Comparison of ENCODE assay signal across 13 cellular contexts in the genomic region with DNA sequence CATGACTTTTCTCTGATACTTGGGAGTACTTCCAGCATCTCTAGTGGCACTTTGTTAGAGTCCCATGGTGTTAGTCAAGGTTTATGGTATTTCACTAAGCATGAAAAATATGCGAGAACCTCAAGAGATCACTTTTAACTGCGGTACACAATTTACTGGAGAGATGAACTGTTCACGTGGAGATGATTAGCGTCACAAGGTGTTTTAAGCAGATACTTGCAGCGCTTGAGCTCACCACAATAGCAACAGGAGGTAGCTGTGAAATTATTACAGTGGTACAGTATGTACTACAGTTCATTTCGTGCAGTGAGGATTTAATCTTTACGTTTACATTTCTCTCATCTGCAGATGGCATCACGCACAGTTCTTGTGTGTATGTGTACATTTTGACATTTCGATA. TPM values are rescaled to one million over a fixed set of nuclear protein-coding genes. Genes with fewer than 3 reads are reported as not detected.
"Had no signal": no experiment of that assay in that cellular context is flagged by ENCODE, and none has a peak within 500 bp of the region (broad histone marks: within the 10 kb centered on the region; RNA-seq: fewer than 3 reads in every experiment).

No MANE protein-coding gene starts in this region.

- H3K4me3 ChIP-seq: lung, tibial artery had no signal

- ATAC-seq: naive thymus-derived CD8-positive, alpha-beta T cell had no signal

- H3K9me3 ChIP-seq: neutrophil, tibial artery had no signal

- H3K36me3 ChIP-seq: neutrophil had no signal

- DNase-seq: activated B cell treated with CpG ODN at 0.5 μM for 24 hours; activated CD4-positive, alpha-beta T cell treated with anti-CD3 and anti-CD28 coated beads, Interleukin-2, amount 10 ng/mL, durations not matched to agents 24 days and 14 days; activated naive CD4-positive, alpha-beta T cell treated with anti-CD3 and anti-CD28 coated beads for 36 hours; cortex of kidney; effector CD8-positive, alpha-beta T cell; naive thymus-derived CD8-positive, alpha-beta T cell; posterior cingulate gyrus; stimulated activated CD4-positive, alpha-beta T cell treated with anti-CD3 and anti-CD28 coated beads, Interleukin-4, amount 100 ng/mL, for 1 hour; stimulated activated CD8-positive, alpha-beta memory T cell treated with anti-CD3 and anti-CD28 coated beads, Interleukin-4, amount 100 ng/mL, for 48 hours; T-helper 2 cell; tibial artery had no signal

- H3K27me3 ChIP-seq: tibial artery had no signal

- H3K27ac ChIP-seq: neutrophil, tibial artery had no signal

RNA-seq across cellular contexts. Expression of gene PARVA, which starts 4.5 kb away (rescaled TPM):
- total RNA-seq: activated B cell treated with CpG ODN at 0.5 μM for 24 hours; activated CD4-positive, alpha-beta T cell treated with anti-CD3 and anti-CD28 coated beads, Interleukin-2, amount 10 ng/mL, durations not matched to agents 24 days and 14 days had no signal
